31 cellular contexts compared by ENCODE assay signal in genomic region chr17:62186841-62187240, GRCh38.
"Had no signal": no experiment of that assay in that cellular context is flagged by ENCODE, and none has a peak within 500 bp of the region (broad histone marks: within the 10 kb centered on the region; RNA-seq: fewer than 3 reads in every experiment).

No MANE protein-coding gene starts in this region.

- H3K4me1 Mint-ChIP-seq: immature natural killer cell; memory B cell; naive B cell; stimulated activated memory B cell treated with anti-CD40 and anti-IgM and Interleukin-4, amounts not matched to agents 10 μg/mL and 1 μg/mL and 100 μg/mL, for 72 hours had no signal

- H3K27ac Mint-ChIP-seq: effector memory CD8-positive, alpha-beta T cell; immature natural killer cell; memory B cell; mesothelial cell of epicardium; natural killer cell treated with Interleukin-12 subunit alpha and Interleukin-12 subunit beta and Interleukin-15 and Interleukin-18, amount 100 ng/mL, for 72 hours; neural progenitor cell; stimulated activated memory B cell treated with anti-CD40 and anti-IgM and Interleukin-4, amounts not matched to agents 10 μg/mL and 1 μg/mL and 100 μg/mL, for 72 hours had no signal

- H3K4me3 Mint-ChIP-seq: effector memory CD8-positive, alpha-beta T cell; immature natural killer cell; memory B cell; mesothelial cell of epicardium; naive B cell; natural killer cell treated with Interleukin-12 subunit alpha and Interleukin-12 subunit beta and Interleukin-15 and Interleukin-18, amount 100 ng/mL, for 72 hours; neural progenitor cell; stimulated activated memory B cell treated with anti-CD40 and anti-IgM and Interleukin-4, amounts not matched to agents 10 μg/mL and 1 μg/mL and 100 μg/mL, for 72 hours had no signal

- H3K36me3 Mint-ChIP-seq: immature natural killer cell; memory B cell; mesothelial cell of epicardium; naive B cell; natural killer cell treated with Interleukin-12 subunit alpha and Interleukin-12 subunit beta and Interleukin-15 and Interleukin-18, amount 100 ng/mL, for 72 hours; neural progenitor cell; stimulated activated memory B cell treated with anti-CD40 and anti-IgM and Interleukin-4, amounts not matched to agents 10 μg/mL and 1 μg/mL and 100 μg/mL, for 72 hours had no signal

- ATAC-seq: effector memory CD8-positive, alpha-beta T cell; heart right ventricle; left lobe of liver; natural killer cell treated with Interleukin-12 subunit alpha and Interleukin-12 subunit beta and Interleukin-15 and Interleukin-18, amount 100 ng/mL, for 72 hours; right cardiac atrium; stimulated activated memory B cell treated with anti-CD40 and anti-IgM and Interleukin-4, amounts not matched to agents 10 μg/mL and 1 μg/mL and 100 μg/mL, for 72 hours; stimulated activated naive CD8-positive, alpha-beta T cell treated with anti-CD3 and anti-CD28 coated beads, Interleukin-15, Interleukin-2, amounts not matched to agents 100 U/mL and 50 U/mL, for 24 hours had no signal

- H3K4me1 ChIP-seq: heart right ventricle, neural progenitor cell, parathyroid adenoma, prostate gland, sigmoid colon, spleen, testis, tibial artery, upper lobe of left lung had no signal

- H3K79me2 ChIP-seq: parathyroid adenoma had no signal

- H3K4me3 ChIP-seq: esophagus squamous epithelium, heart right ventricle, lung, mucosa of descending colon, neural progenitor cell, prostate gland, sigmoid colon, spleen, testis, tibial artery, upper lobe of left lung had no signal

- DNase-seq: cortex of kidney; effector memory CD8-positive, alpha-beta T cell; erythroblast; esophagus squamous epithelium; foreskin melanocyte; glutamatergic neuron; heart right ventricle; hypothalamus; immature natural killer cell; islet precursor cell; naive B cell; right cardiac atrium; sigmoid colon; spleen; stimulated activated CD4-positive, alpha-beta T cell treated with anti-CD3 and anti-CD28 coated beads, Interleukin-4, amount 100 ng/mL, for 4 hours; stimulated activated naive CD8-positive, alpha-beta T cell treated with anti-CD3 and anti-CD28 coated beads, Interleukin-15, Interleukin-2, amounts not matched to agents 100 U/mL and 50 U/mL, for 24 hours; substantia nigra; testis; tibial artery; upper lobe of left lung had no signal

- H3K27me3 ChIP-seq: heart right ventricle, neural progenitor cell, sigmoid colon, spleen, testis, tibial artery, upper lobe of left lung had no signal

- H3K9me3 ChIP-seq: esophagus squamous epithelium, mucosa of descending colon, prostate gland, sigmoid colon, testis, upper lobe of left lung had no signal

- H3K27ac ChIP-seq: esophagus squamous epithelium, heart right ventricle, neural progenitor cell, parathyroid adenoma, prostate gland, sigmoid colon, spleen, testis, tibial artery, upper lobe of left lung had no signal

- H2AFZ ChIP-seq: neural progenitor cell, parathyroid adenoma had no signal

- H3K9me3 Mint-ChIP-seq: effector memory CD8-positive, alpha-beta T cell; immature natural killer cell; memory B cell; mesothelial cell of epicardium; natural killer cell treated with Interleukin-12 subunit alpha and Interleukin-12 subunit beta and Interleukin-15 and Interleukin-18, amount 100 ng/mL, for 72 hours; neural progenitor cell; stimulated activated memory B cell treated with anti-CD40 and anti-IgM and Interleukin-4, amounts not matched to agents 10 μg/mL and 1 μg/mL and 100 μg/mL, for 72 hours had no signal

- H3K36me3 ChIP-seq: esophagus squamous epithelium, heart right ventricle, neural progenitor cell, prostate gland, sigmoid colon, spleen, tibial artery, upper lobe of left lung had no signal

- H3K4me2 ChIP-seq: neural progenitor cell had no signal

- FAIRE-seq: endometrium had no signal

- H3K9ac ChIP-seq: neural progenitor cell, parathyroid adenoma had no signal
